In the genomic region with DNA sequence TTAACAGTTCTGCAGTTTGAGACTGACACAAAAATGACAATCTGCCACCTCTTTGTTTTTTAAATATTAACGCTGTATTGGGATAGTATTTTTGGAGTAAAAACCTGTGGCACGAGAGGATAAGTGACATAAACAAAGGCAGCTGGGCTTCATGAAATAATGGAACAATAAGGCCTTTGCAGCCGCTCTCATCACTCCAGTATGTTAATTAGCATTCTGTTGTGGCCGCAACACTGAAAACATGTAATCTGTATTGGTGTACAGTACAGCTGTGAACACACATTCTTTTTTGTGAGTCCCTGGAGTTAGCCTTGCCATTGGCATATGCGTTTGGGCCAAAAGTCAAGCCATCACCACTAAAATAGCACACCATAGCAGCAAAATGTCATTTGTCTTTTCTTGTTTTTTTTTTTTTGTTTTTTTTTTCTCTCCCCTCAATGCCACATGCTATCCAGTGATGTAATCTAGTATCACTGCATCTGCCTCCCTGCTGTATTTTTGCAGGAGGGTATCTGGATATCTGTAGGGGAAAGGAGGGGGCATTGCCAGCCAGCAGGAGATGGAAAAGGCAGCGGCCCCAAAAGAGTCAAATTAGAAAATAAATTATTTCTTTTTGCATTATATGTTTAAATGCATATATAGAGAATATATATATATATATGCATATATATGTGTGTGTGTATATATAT, we compare ENCODE assay signal across 35 cellular contexts. TPM values are rescaled to one million over a fixed set of nuclear protein-coding genes. Genes with fewer than 3 reads are reported as not detected.
A peak's percentile ranks its signal among the peaks of the same experiment; 100 is the strongest.
DNase-seq lines count a peak whose midpoint lies in the region; ATAC-seq and TF ChIP-seq lines count a peak whose summit lies in the region.
"Had no signal": no experiment of that assay in that cellular context is flagged by ENCODE, and none has a peak within 500 bp of the region (broad histone marks: within the 10 kb centered on the region; RNA-seq: fewer than 3 reads in every experiment).

No MANE protein-coding gene starts in this region.

- H3K27me3 ChIP-seq in heart right ventricle (peaks cover 0 to 71% (median 61%) of the 10 kb centered on the region in 7 donors), suprapubic skin (peaks cover 69% of the 10 kb centered on the region)

- peaks cover 61% of the 10 kb centered on the region for H3K4me1 Mint-ChIP-seq in brain
- H3K4me1 Mint-ChIP-seq in activated T-helper 17 cell treated with anti-CD3 and anti-CD28 coated beads, Interleukin-2, amount 50 U/mL, for 72 hours = no peaks in the 10 kb centered on the region
- H3K4me1 Mint-ChIP-seq: activated CD4-positive, alpha-beta memory T cell treated with anti-CD3 and anti-CD28 coated beads, Interleukin-2, amount 10 ng/mL, durations not matched to agents 7 days and 5 days; activated naive CD4-positive, alpha-beta T cell treated with anti-CD3 and anti-CD28 coated beads, Interleukin-2, amount 10 ng/mL, durations not matched to agents 7 days and 5 days; stimulated activated naive CD8-positive, alpha-beta T cell treated with anti-CD3 and anti-CD28 coated beads, Interleukin-15, amount 100 ng/mL, for 72 hours had no signal

- no peak for ATAC-seq in heart right ventricle
- ATAC-seq in activated T-helper 17 cell treated with anti-CD3 and anti-CD28 coated beads, Interleukin-2, amount 50 U/mL, for 72 hours (replicated peaks) = no peak
- ATAC-seq: left ventricle myocardium superior; naive thymus-derived CD4-positive, alpha-beta T cell; psoas muscle; stimulated activated naive CD8-positive, alpha-beta T cell treated with anti-CD3 and anti-CD28 coated beads, Interleukin-15, amount 100 ng/mL, for 72 hours had no signal

- H3K9me3 ChIP-seq in heart right ventricle (no peaks in the 10 kb centered on the region), suprapubic skin (no peaks in the 10 kb centered on the region)
- H3K9me3 ChIP-seq: esophagus squamous epithelium, psoas muscle, sigmoid colon, transverse colon had no signal

- H3K27me3 Mint-ChIP-seq in brain = peaks cover 22% of the 10 kb centered on the region
- H3K27me3 Mint-ChIP-seq in activated T-helper 17 cell treated with anti-CD3 and anti-CD28 coated beads, Interleukin-2, amount 50 U/mL, for 72 hours = peaks cover 29% of the 10 kb centered on the region

- WGBS in heart right ventricle, 2 donors = 82 to 83% methylated on average over 6 of the region's 6 CpGs
- 75% methylated on average over 6 of the region's 6 CpGs for WGBS in suprapubic skin

- no peak for TF ChIP-seq POLR2A in suprapubic skin (IDR thresholded peaks at IDR 0.05)

- peak overlapping the region; percentile 5 to 69 (median 37) for H3K4me3 Mint-ChIP-seq in brain
- H3K4me3 Mint-ChIP-seq in activated T-helper 17 cell treated with anti-CD3 and anti-CD28 coated beads, Interleukin-2, amount 50 U/mL, for 72 hours = no peak overlapping the region
- H3K4me3 Mint-ChIP-seq: activated CD4-positive, alpha-beta memory T cell treated with anti-CD3 and anti-CD28 coated beads, Interleukin-2, amount 10 ng/mL, durations not matched to agents 7 days and 5 days; activated naive CD4-positive, alpha-beta T cell treated with anti-CD3 and anti-CD28 coated beads, Interleukin-2, amount 10 ng/mL, durations not matched to agents 7 days and 5 days; activated T-helper 1 cell treated with anti-CD3 and anti-CD28 coated beads, Interleukin-12 subunit alpha, Interleukin-12 subunit beta, Interleukin-2, Interleukin-4 antibody, amounts not matched to agents 30 ng/mL and 10 ng/mL and 1 ng/mL, durations not matched to agents 14 hours and 24 hours and 36 hours; CD4-positive, alpha-beta memory T cell; mesothelial cell of epicardium; naive thymus-derived CD4-positive, alpha-beta T cell; stimulated activated naive CD8-positive, alpha-beta T cell treated with anti-CD3 and anti-CD28 coated beads, Interleukin-15, amount 100 ng/mL, for 72 hours had no signal

- H3K36me3 ChIP-seq in heart right ventricle (no peaks in the 10 kb centered on the region), suprapubic skin (no peaks in the 10 kb centered on the region)
- H3K36me3 ChIP-seq: brain microvascular endothelial cell, esophagus squamous epithelium, sigmoid colon, transverse colon had no signal

- no peak for TF ChIP-seq EP300 in suprapubic skin (IDR thresholded peaks at IDR 0.05)

- H3K36me3 Mint-ChIP-seq in brain = peaks cover 4% of the 10 kb centered on the region
- no peaks in the 10 kb centered on the region for H3K36me3 Mint-ChIP-seq in activated T-helper 17 cell treated with anti-CD3 and anti-CD28 coated beads, Interleukin-2, amount 50 U/mL, for 72 hours (ENCODE audit: low read depth)
- H3K36me3 Mint-ChIP-seq: activated naive CD4-positive, alpha-beta T cell treated with anti-CD3 and anti-CD28 coated beads, Interleukin-2, amount 10 ng/mL, durations not matched to agents 7 days and 5 days; CD4-positive, alpha-beta memory T cell; mesothelial cell of epicardium; naive thymus-derived CD4-positive, alpha-beta T cell had no signal

- H3K4me1 ChIP-seq in heart right ventricle = no peaks in the 10 kb centered on the region
- H3K4me1 ChIP-seq in suprapubic skin = peaks cover 11% of the 10 kb centered on the region
- H3K4me1 ChIP-seq: psoas muscle, sigmoid colon, transverse colon had no signal

- peak; percentile 2 for DNase-seq in NCI-H2107 treated with DMSO at 0.1 percent for 48 hours (lab: John Stamatoyannopoulos, UW; ENCODE audit: unreplicated experiment)
- DNase-seq in NCI-H2107 (lab: John Stamatoyannopoulos, UW) = no peak
- peak; percentile 73 for DNase-seq in medulla oblongata (ENCODE audit: extremely low spot score)
- DNase-seq in NCI-H2196 treated with DMSO at 0.1 percent for 48 hours (lab: John Stamatoyannopoulos, UW; ENCODE audit: unreplicated experiment) = no peak
- DNase-seq in heart right ventricle = no peak
- DNase-seq in suprapubic skin (ENCODE audit: low spot score in 2 of 2) = no peak
- DNase-seq: activated CD4-positive, alpha-beta memory T cell treated with anti-CD3 and anti-CD28 coated beads, Interleukin-2, amount 10 ng/mL, durations not matched to agents 7 days and 5 days; activated CD8-positive, alpha-beta memory T cell treated with anti-CD3 and anti-CD28 coated beads, Interleukin-2, amount 50 U/mL, for 4 hours; activated naive CD4-positive, alpha-beta T cell treated with anti-CD3 and anti-CD28 coated beads, Interleukin-2, amount 10 ng/mL, durations not matched to agents 7 days and 5 days; AML-193; brain microvascular endothelial cell; CD4-positive, alpha-beta memory T cell; DND-41; esophagus squamous epithelium; foreskin melanocyte; GF-D8; GM23248; left ventricle myocardium superior; naive thymus-derived CD4-positive, alpha-beta T cell; NCI-H1694 treated with DMSO at 0.1 percent for 48 hours; NCI-H2227 treated with DMSO at 0.1 percent for 48 hours; NCI-H526 treated with DMSO at 0.1 percent for 48 hours; psoas muscle; SHP77 treated with DMSO at 0.1 percent for 48 hours; sigmoid colon; stimulated activated CD4-positive, alpha-beta T cell treated with anti-CD3 and anti-CD28 coated beads, Interleukin-12 subunit alpha, Interleukin-12 subunit beta, amount 100 ng/mL, for 4 hours; stimulated activated CD4-positive, alpha-beta T cell treated with anti-CD3 and anti-CD28 coated beads, Interleukin-2, amount 100 ng/mL, for 48 hours; stimulated activated naive CD8-positive, alpha-beta T cell treated with anti-CD3 and anti-CD28 coated beads, Interleukin-15, amount 100 ng/mL, for 72 hours; T-helper 9 cell; transverse colon had no signal

- H3K4me3 ChIP-seq in heart right ventricle (no peak overlapping the region), suprapubic skin (no peak overlapping the region)
- H3K4me3 ChIP-seq: esophagus squamous epithelium, GM23248, psoas muscle, sigmoid colon, transverse colon had no signal

- peak overlapping the region; percentile 72 to 92 (median 75) for H3K27ac Mint-ChIP-seq in brain
- H3K27ac Mint-ChIP-seq in activated T-helper 17 cell treated with anti-CD3 and anti-CD28 coated beads, Interleukin-2, amount 50 U/mL, for 72 hours = no peak overlapping the region
- H3K27ac Mint-ChIP-seq: activated CD4-positive, alpha-beta memory T cell treated with anti-CD3 and anti-CD28 coated beads, Interleukin-2, amount 10 ng/mL, durations not matched to agents 7 days and 5 days; activated naive CD4-positive, alpha-beta T cell treated with anti-CD3 and anti-CD28 coated beads, Interleukin-2, amount 10 ng/mL, durations not matched to agents 7 days and 5 days; activated T-helper 1 cell treated with anti-CD3 and anti-CD28 coated beads, Interleukin-12 subunit alpha, Interleukin-12 subunit beta, Interleukin-2, Interleukin-4 antibody, amounts not matched to agents 30 ng/mL and 10 ng/mL and 1 ng/mL, durations not matched to agents 14 hours and 24 hours and 36 hours; CD4-positive, alpha-beta memory T cell; mesothelial cell of epicardium; naive thymus-derived CD4-positive, alpha-beta T cell; stimulated activated naive CD8-positive, alpha-beta T cell treated with anti-CD3 and anti-CD28 coated beads, Interleukin-15, amount 100 ng/mL, for 72 hours had no signal

- peaks cover 0 to 5% (median 0%) of the 10 kb centered on the region in 5 experiments for H3K9me3 Mint-ChIP-seq in brain
- no peaks in the 10 kb centered on the region for H3K9me3 Mint-ChIP-seq in activated T-helper 17 cell treated with anti-CD3 and anti-CD28 coated beads, Interleukin-2, amount 50 U/mL, for 72 hours
- H3K9me3 Mint-ChIP-seq: activated CD4-positive, alpha-beta memory T cell treated with anti-CD3 and anti-CD28 coated beads, Interleukin-2, amount 10 ng/mL, durations not matched to agents 7 days and 5 days; activated naive CD4-positive, alpha-beta T cell treated with anti-CD3 and anti-CD28 coated beads, Interleukin-2, amount 10 ng/mL, durations not matched to agents 7 days and 5 days; activated T-helper 1 cell treated with anti-CD3 and anti-CD28 coated beads, Interleukin-12 subunit alpha, Interleukin-12 subunit beta, Interleukin-2, Interleukin-4 antibody, amounts not matched to agents 30 ng/mL and 10 ng/mL and 1 ng/mL, durations not matched to agents 14 hours and 24 hours and 36 hours; mesothelial cell of epicardium; stimulated activated naive CD8-positive, alpha-beta T cell treated with anti-CD3 and anti-CD28 coated beads, Interleukin-15, amount 100 ng/mL, for 72 hours had no signal

- no peak overlapping the region for H3K27ac ChIP-seq in heart right ventricle
- H3K27ac ChIP-seq in suprapubic skin = no peak overlapping the region
- H3K27ac ChIP-seq: 22Rv1, brain microvascular endothelial cell, esophagus squamous epithelium, GM23248, psoas muscle, sigmoid colon, transverse colon had no signal

- intact Hi-C loops in heart right ventricle (cut with DNase I) = no loop called here

- TF ChIP-seq CTCF in brain (conservative IDR thresholded peaks at IDR 0.05) (no peak), heart right ventricle (IDR thresholded peaks at IDR 0.05) (no peak), suprapubic skin (IDR thresholded peaks at IDR 0.05) (no peak)

RNA-seq across cellular contexts. Expression of a gene that starts 0.9 kb away (rescaled TPM):
- polyA plus RNA-seq in brain (ENCODE audit: insufficient read depth, low read depth, low replicate concordance) = 36.2 TPM
- total RNA-seq in heart right ventricle = 10 to 100 TPM in 2 of 10 donors, 1 to 10 TPM in 8; 1.3 to 10.7 (median 4.7) TPM
- 1 to 10 TPM in 1 of 2 donors, under 1 TPM in 1; 0.22 to 3.2 TPM for polyA plus RNA-seq in heart right ventricle
- 1 to 10 TPM in 1 of 4 donors, under 1 TPM in 3; 0.10 to 1.5 (median 0.51) TPM for total RNA-seq in suprapubic skin
- not detected for total RNA-seq in activated T-helper 17 cell treated with anti-CD3 and anti-CD28 coated beads, Interleukin-2, amount 50 U/mL, for 72 hours
- total RNA-seq: activated CD4-positive, alpha-beta memory T cell treated with anti-CD3 and anti-CD28 coated beads, Interleukin-2, amount 10 ng/mL, durations not matched to agents 7 days and 5 days; activated T-helper 1 cell treated with anti-CD3 and anti-CD28 coated beads, Interleukin-12 subunit alpha, Interleukin-12 subunit beta, Interleukin-2, Interleukin-4 antibody, amounts not matched to agents 30 ng/mL and 10 ng/mL and 1 ng/mL, durations not matched to agents 14 hours and 24 hours and 36 hours; naive thymus-derived CD4-positive, alpha-beta T cell had no signal
- polyA plus RNA-seq: CD4-positive, alpha-beta memory T cell; naive thymus-derived CD4-positive, alpha-beta T cell had no signal

Comparison
In these comparisons a context has a peak if more than half of its experiments do, and no peak if none do; other contexts are left out.
1. DNase-seq: peak in NCI-H2107 treated with DMSO at 0.1 percent for 48 hours (single experiment) and medulla oblongata (single experiment); none in NCI-H2107 (single experiment), NCI-H2196 treated with DMSO at 0.1 percent for 48 hours (single experiment), heart right ventricle (0 of 2) and suprapubic skin (0 of 2).